In the genomic region with DNA sequence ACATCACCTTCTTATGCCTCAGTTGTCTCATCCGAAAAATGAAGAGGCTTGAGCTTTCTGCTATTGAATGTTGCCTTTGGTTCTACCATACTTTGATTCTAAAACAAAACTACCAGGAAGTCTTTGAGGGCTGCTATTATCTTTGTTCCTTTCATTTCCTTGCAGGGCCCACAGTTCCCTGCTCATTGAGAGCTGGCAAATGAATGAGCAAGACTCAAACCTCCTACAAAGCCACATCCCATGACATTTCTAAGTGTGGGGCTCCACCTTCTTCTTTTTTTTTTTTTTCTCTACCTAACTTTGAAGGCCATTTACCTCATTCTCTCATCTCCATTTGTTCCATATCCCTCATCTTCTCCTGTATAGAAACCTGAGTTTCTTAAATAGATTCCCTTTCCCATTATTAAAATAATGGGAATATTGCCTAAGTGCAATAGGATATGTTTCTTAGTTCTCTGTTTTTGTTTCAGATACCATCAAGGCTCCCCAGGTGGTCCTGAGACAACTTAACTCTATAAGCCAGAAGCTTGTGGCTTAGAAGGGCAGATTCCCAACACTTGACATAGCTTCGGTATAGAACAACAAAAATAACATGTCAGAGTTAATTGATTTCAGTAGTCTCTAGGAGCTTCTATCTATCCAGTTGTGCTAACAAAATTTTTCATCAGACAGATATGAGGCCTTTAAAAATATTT, we compare ENCODE assay signal across 18 cellular contexts.
DNase-seq lines count a peak whose midpoint lies in the region; ATAC-seq and TF ChIP-seq lines count a peak whose summit lies in the region.
"Had no signal": no experiment of that assay in that cellular context is flagged by ENCODE, and none has a peak within 500 bp of the region (broad histone marks: within the 10 kb centered on the region; RNA-seq: fewer than 3 reads in every experiment).

No MANE protein-coding gene starts in this region.

- H3K36me3 ChIP-seq in adipocyte (ENCODE audit: control insufficient read depth, insufficient read depth, low read length, severe bottlenecking), result no peaks in the 10 kb centered on the region
- H3K36me3 ChIP-seq: spleen, thyroid gland had no signal

- peaks cover 29% of the 10 kb centered on the region for H3K4me1 ChIP-seq in adipocyte (ENCODE audit: control insufficient read depth, insufficient read depth, low read length)
- H3K4me1 ChIP-seq: spleen, thyroid gland had no signal

- no peaks in the 10 kb centered on the region for H3K27me3 ChIP-seq in adipocyte (replicated peaks; ENCODE audit: control insufficient read depth, insufficient read depth, low read length)
- H3K27me3 ChIP-seq: spleen, thyroid gland had no signal

- H3K9ac ChIP-seq in adipocyte (ENCODE audit: low read length), result no peak overlapping the region

- DNase-seq in HS-5 (ENCODE audit: low read depth) (peak; percentile 63), adipocyte (ENCODE audit: low read depth) (peak; percentile 34), fibroblast of villous mesenchyme (ENCODE audit: low read depth) (peak; percentile 7), midbrain (lab: John Stamatoyannopoulos, UW) (no peak), NCI-H187 (lab: John Stamatoyannopoulos, UW) (no peak)
- DNase-seq in activated CD4-positive, alpha-beta T cell treated with anti-CD3 and anti-CD28 coated beads for 4 hours, result no peak
- DNase-seq: activated effector memory CD4-positive, alpha-beta T cell treated with anti-CD3 and anti-CD28 coated beads, Interleukin-2, amount 50 U/mL, for 16 hours; amygdala; CD8-positive, alpha-beta T cell; naive thymus-derived CD4-positive, alpha-beta T cell; NCI-H2029 treated with DMSO at 0.1 percent for 48 hours; NCI-H524; posterior cingulate gyrus; SHP77 treated with DMSO at 0.1 percent for 48 hours; spleen; thyroid gland had no signal

- no peak overlapping the region for H3K4me3 ChIP-seq in adipocyte (ENCODE audit: low read length)
- no peak overlapping the region for H3K4me3 ChIP-seq in fibroblast of villous mesenchyme (ENCODE audit: low read depth, low read length)
- H3K4me3 ChIP-seq: lung, spleen, thyroid gland had no signal

- H3K9me3 ChIP-seq in adipocyte (ENCODE audit: control insufficient read depth, low read length), result no peaks in the 10 kb centered on the region
- H3K9me3 ChIP-seq: spleen, thyroid gland had no signal

- ATAC-seq in GM18858 (IDR thresholded peaks at IDR 0.05; ENCODE audit: unreplicated experiment), result no peak
- ATAC-seq: CD8-positive, alpha-beta T cell; naive thymus-derived CD4-positive, alpha-beta T cell had no signal

- TF ChIP-seq CTCF in fibroblast of villous mesenchyme (IDR thresholded peaks at IDR 0.05; ENCODE audit: insufficient read depth, low read depth, low read length), result no peak

Comparison
In these comparisons a context has a peak if more than half of its experiments do, and no peak if none do; other contexts are left out.
1. DNase-seq: peak in HS-5 (single experiment), adipocyte (single experiment) and fibroblast of villous mesenchyme (single experiment); none in midbrain (single experiment), activated CD4-positive, alpha-beta T cell treated with anti-CD3 and anti-CD28 coated beads for 4 hours (0 of 2) and NCI-H187 (0 of 2).